In genomic region chr2:221455214-221455613, GRCh38 we compare ENCODE assay signal across 15 cellular contexts.
"Had no signal": no experiment of that assay in that cellular context is flagged by ENCODE, and none has a peak within 500 bp of the region (broad histone marks: within the 10 kb centered on the region; RNA-seq: fewer than 3 reads in every experiment).

No MANE protein-coding gene starts in this region.

- ATAC-seq: activated naive CD4-positive, alpha-beta T cell treated with anti-CD3 and anti-CD28 coated beads, Interleukin-2, amount 50 U/mL, for 72 hours; mucosa of descending colon; naive thymus-derived CD8-positive, alpha-beta T cell had no signal

- H3K27me3 ChIP-seq: breast epithelium, esophagus muscularis mucosa, heart left ventricle, right atrium auricular region, uterus had no signal

- H3K4me3 ChIP-seq: breast epithelium, esophagus muscularis mucosa, heart left ventricle, mucosa of descending colon, right atrium auricular region, smooth muscle cell, uterus had no signal

- H3K4me1 ChIP-seq: breast epithelium, esophagus muscularis mucosa, uterus had no signal

- H3K9me3 Mint-ChIP-seq: activated B cell treated with CpG ODN at 0.5 μM for 24 hours; activated CD4-positive, alpha-beta T cell treated with anti-CD3 and anti-CD28 coated beads, Interleukin-2, amount 10 ng/mL, durations not matched to agents 24 days and 14 days; naive thymus-derived CD8-positive, alpha-beta T cell had no signal

- H3K27me3 Mint-ChIP-seq: activated B cell treated with CpG ODN at 0.5 μM for 24 hours had no signal

- H3K27ac Mint-ChIP-seq: activated B cell treated with CpG ODN at 0.5 μM for 24 hours; activated CD4-positive, alpha-beta T cell treated with anti-CD3 and anti-CD28 coated beads, Interleukin-2, amount 10 ng/mL, durations not matched to agents 24 days and 14 days; activated naive CD4-positive, alpha-beta T cell treated with anti-CD3 and anti-CD28 coated beads, Interleukin-2, amount 50 U/mL, for 72 hours; naive thymus-derived CD8-positive, alpha-beta T cell had no signal

- H3K27ac ChIP-seq: breast epithelium, esophagus muscularis mucosa, heart left ventricle, right atrium auricular region, uterus had no signal

- FAIRE-seq: endometrium, frontal cortex had no signal

- DNase-seq: activated B cell treated with CpG ODN at 0.5 μM for 24 hours; activated CD4-positive, alpha-beta T cell treated with anti-CD3 and anti-CD28 coated beads, Interleukin-2, amount 10 ng/mL, durations not matched to agents 24 days and 14 days; anterior cingulate cortex; heart left ventricle; mucosa of descending colon; naive thymus-derived CD8-positive, alpha-beta T cell; nucleus accumbens had no signal

- H3K9me3 ChIP-seq: breast epithelium, esophagus muscularis mucosa, heart left ventricle, mucosa of descending colon, right atrium auricular region, uterus had no signal

- H3K4me2 ChIP-seq: smooth muscle cell had no signal

- H3K36me3 ChIP-seq: breast epithelium, uterus had no signal

- H3K36me3 Mint-ChIP-seq: activated naive CD4-positive, alpha-beta T cell treated with anti-CD3 and anti-CD28 coated beads, Interleukin-2, amount 50 U/mL, for 72 hours; naive thymus-derived CD8-positive, alpha-beta T cell had no signal

- H3K4me3 Mint-ChIP-seq: activated B cell treated with CpG ODN at 0.5 μM for 24 hours; activated CD4-positive, alpha-beta T cell treated with anti-CD3 and anti-CD28 coated beads, Interleukin-2, amount 10 ng/mL, durations not matched to agents 24 days and 14 days; naive thymus-derived CD8-positive, alpha-beta T cell had no signal
